ENCODE assay signal across 8 cellular contexts in genomic region chr5:119070578-119070827, GRCh38.
DNase-seq lines count a peak whose midpoint lies in the region; ATAC-seq and FAIRE-seq lines count a peak whose summit lies in the region.

No MANE protein-coding gene starts in this region.

- H3K27ac ChIP-seq in iPS-18a (ENCODE audit: low read length) = peak overlapping the region; percentile 70

- no peaks in the 10 kb centered on the region for H3K36me3 ChIP-seq in iPS-18a (ENCODE audit: control insufficient read depth, low read depth, low read length)

- H3K36me3 Mint-ChIP-seq in activated naive CD8-positive, alpha-beta T cell treated with anti-CD3 and anti-CD28 coated beads, Interleukin-2, amount 50 U/mL, for 24 hours (ENCODE audit: low read depth) = peaks cover 6% of the 10 kb centered on the region

- peak overlapping the region; percentile 99 for H3K27ac Mint-ChIP-seq in activated naive CD8-positive, alpha-beta T cell treated with anti-CD3 and anti-CD28 coated beads, Interleukin-2, amount 50 U/mL, for 24 hours

- FAIRE-seq in RCC 7860 (lab: Jason Lieb, UNC) = no peak

- peak; percentile 49 for ATAC-seq in GM21825 (IDR thresholded peaks at IDR 0.05; ENCODE audit: unreplicated experiment)
- ATAC-seq in activated naive CD8-positive, alpha-beta T cell treated with anti-CD3 and anti-CD28 coated beads, Interleukin-2, amount 50 U/mL, for 24 hours = no peak

- H3K9me3 Mint-ChIP-seq in activated naive CD8-positive, alpha-beta T cell treated with anti-CD3 and anti-CD28 coated beads, Interleukin-2, amount 50 U/mL, for 24 hours = no peaks in the 10 kb centered on the region

- peaks cover 3% of the 10 kb centered on the region for H3K27me3 Mint-ChIP-seq in activated naive CD8-positive, alpha-beta T cell treated with anti-CD3 and anti-CD28 coated beads, Interleukin-2, amount 50 U/mL, for 24 hours

- no peaks in the 10 kb centered on the region for H3K9me3 ChIP-seq in iPS-18a (ENCODE audit: control insufficient read depth, low read depth, low read length)

- H3K4me3 Mint-ChIP-seq in activated naive CD8-positive, alpha-beta T cell treated with anti-CD3 and anti-CD28 coated beads, Interleukin-2, amount 50 U/mL, for 24 hours = peak overlapping the region; percentile 94

- no peaks in the 10 kb centered on the region for H3K27me3 ChIP-seq in iPS-18a (ENCODE audit: control insufficient read depth, insufficient read depth, low read length)

- DNase-seq in NCI-H2171 (lab: John Stamatoyannopoulos, UW) (peak; percentile 76), NCI-H2171 treated with DMSO at 0.1 percent for 48 hours (lab: John Stamatoyannopoulos, UW) (no peak), KG1 (lab: John Stamatoyannopoulos, UW) (peak; percentile 72), RCC 7860 (ENCODE audit: low spot score) (no peak)
- DNase-seq in activated naive CD8-positive, alpha-beta T cell treated with anti-CD3 and anti-CD28 coated beads, Interleukin-2, amount 50 U/mL, for 24 hours = no peak
- DNase-seq in stimulated activated CD8-positive, alpha-beta memory T cell treated with anti-CD3 and anti-CD28 coated beads, Interleukin-12 subunit alpha, Interleukin-12 subunit beta, amount 100 ng/mL, for 24 hours (ENCODE audit: extremely low read depth) = peak; percentile 63

- peak overlapping the region; percentile 67 for H3K9ac ChIP-seq in iPS-18a (ENCODE audit: low read length)

- H3K4me1 Mint-ChIP-seq in activated naive CD8-positive, alpha-beta T cell treated with anti-CD3 and anti-CD28 coated beads, Interleukin-2, amount 50 U/mL, for 24 hours = peaks cover 44% of the 10 kb centered on the region

- peaks cover 13% of the 10 kb centered on the region for H3K4me1 ChIP-seq in iPS-18a (ENCODE audit: control insufficient read depth, low read depth, low read length)

- peak overlapping the region; percentile 94 for H3K4me3 ChIP-seq in iPS-18a (ENCODE audit: low read length)

Comparison
In these comparisons a context has a peak if more than half of its experiments do, and no peak if none do; other contexts are left out.
1. DNase-seq: peak in NCI-H2171 (single experiment), KG1 (single experiment) and stimulated activated CD8-positive, alpha-beta memory T cell treated with anti-CD3 and anti-CD28 coated beads, Interleukin-12 subunit alpha, Interleukin-12 subunit beta, amount 100 ng/mL, for 24 hours (single experiment); none in NCI-H2171 treated with DMSO at 0.1 percent for 48 hours (single experiment), activated naive CD8-positive, alpha-beta T cell treated with anti-CD3 and anti-CD28 coated beads, Interleukin-2, amount 50 U/mL, for 24 hours (single experiment) and RCC 7860 (single experiment).